In genomic region chr3:188294823-188295487, GRCh38 we compare ENCODE assay signal across 9 cellular contexts.
DNase-seq lines count a peak whose midpoint lies in the region; ATAC-seq, FAIRE-seq and TF ChIP-seq lines count a peak whose summit lies in the region.
"Had no signal": no experiment of that assay in that cellular context is flagged by ENCODE, and none has a peak within 500 bp of the region (broad histone marks: within the 10 kb centered on the region; RNA-seq: fewer than 3 reads in every experiment).

No MANE protein-coding gene starts in this region.

- POLR2A ChIA-PET in IMR-90 (lab: Charles Lee; ENCODE audit: unreplicated experiment), result no interaction called here

- peaks cover 34% of the 10 kb centered on the region for H3K9me1 ChIP-seq in IMR-90 (ENCODE audit: insufficient read depth, low read length)

- H3K4me3 ChIP-seq in IMR-90 (ENCODE audit: insufficient read depth, low read depth, low read length), result no peak overlapping the region; the same call in 1 of the 2 replicates
- no peak overlapping the region for H3K4me3 ChIP-seq in kidney epithelial cell (ENCODE audit: low read depth, low read length)
- peak overlapping the region; percentile 20 for H3K4me3 ChIP-seq in thoracic aorta
- H3K4me3 ChIP-seq: cardiac muscle cell had no signal

- peak overlapping the region; percentile 54 for H3K56ac ChIP-seq in IMR-90 (ENCODE audit: extremely low read depth, insufficient read depth, low read length)

- CTCF ChIA-PET in IMR-90 (lab: Yijun Ruan, JAX), result interaction anchor here (0.8 to 1.4 kb wide), 2 partner anchors 12 to 28 kb away, joined by 3 read pairs; no protein-coding TSS in a partner anchor

- no peak for TF ChIP-seq CTCF in IMR-90 (conservative IDR thresholded peaks at IDR 0.05; ENCODE audit: low read depth, low read length)
- no peak for TF ChIP-seq CTCF in kidney epithelial cell (IDR thresholded peaks at IDR 0.05; ENCODE audit: insufficient read depth, low read length, poor library complexity, severe bottlenecking)
- no peak for TF ChIP-seq CTCF in thoracic aorta (IDR thresholded peaks at IDR 0.05)
- no peak for TF ChIP-seq CTCF in D721Med (IDR thresholded peaks at IDR 0.05; ENCODE audit: insufficient read depth, missing control alignments)

- in situ Hi-C loops in IMR-90 (cut with MboI; ENCODE audit: low sequenced_read_pairs), result no loop called here

- peak overlapping the region; percentile 7; the same call in 1 of the 3 replicates for H2BK15ac ChIP-seq in IMR-90 (ENCODE audit: low read depth, low read length)

- no CpG with 5 or more reads among the region's 11 CpGs for WGBS in IMR-90 (ENCODE audit: extremely low coverage in 2 of 2, insufficient read length in 1 of 2), 2 experiments

- H2BK20ac ChIP-seq in IMR-90 (ENCODE audit: low read depth, low read length), result peak overlapping the region; percentile 90; the same call in 1 of the 2 replicates

- TF ChIP-seq POLR2A in IMR-90 (IDR thresholded peaks at IDR 0.05; ENCODE audit: low read depth, low read length), result 0 out of 2 replicates have a peak, but pooled peaks have one; percentile 18
- no peak for TF ChIP-seq POLR2A in GM12892 (IDR thresholded peaks at IDR 0.05; ENCODE audit: low read depth, low read length)

- H2BK120ac ChIP-seq in IMR-90 (ENCODE audit: low read depth, low read length), result peak overlapping the region; percentile 89

- H3K9me3 ChIP-seq in IMR-90 (ENCODE audit: control insufficient read depth, insufficient read depth, low read length), result no peaks in the 10 kb centered on the region
- H3K9me3 ChIP-seq in thoracic aorta, result no peaks in the 10 kb centered on the region

- peaks cover 55 to 72% of the 10 kb centered on the region in 2 experiments for H3K79me1 ChIP-seq in IMR-90 (ENCODE audit: low read depth in 1 of 2, low read length in 2 of 2)

- H3K27me3 ChIP-seq in IMR-90 (ENCODE audit: control insufficient read depth, insufficient read depth, low read length) (no peaks in the 10 kb centered on the region), kidney epithelial cell (ENCODE audit: control insufficient read depth, insufficient read depth, low read length) (no peaks in the 10 kb centered on the region), thoracic aorta (replicated peaks; ENCODE audit: insufficient read depth) (no peaks in the 10 kb centered on the region)
- H3K27me3 ChIP-seq: cardiac muscle cell had no signal

- H4K91ac ChIP-seq in IMR-90 (ENCODE audit: insufficient read depth, low read depth, low read length), result peak overlapping the region; percentile 54

- H3K14ac ChIP-seq in IMR-90 (replicated peaks; ENCODE audit: low read depth, low read length), result peak overlapping the region; percentile 57

- peak overlapping the region; percentile 78 for H3K23ac ChIP-seq in IMR-90 (ENCODE audit: low read depth, low read length)

- FAIRE-seq in GM12892 (lab: Jason Lieb, UNC) (no peak), D721Med (lab: Jason Lieb, UNC) (no peak)

- peak overlapping the region; percentile 79 for H3K4ac ChIP-seq in IMR-90 (ENCODE audit: low read depth, low read length)

- H3K36me3 ChIP-seq in IMR-90 (ENCODE audit: control insufficient read depth, insufficient read depth, low read length) (peaks cover 5% of the 10 kb centered on the region), kidney epithelial cell (ENCODE audit: control insufficient read depth, insufficient read depth, low read length) (no peaks in the 10 kb centered on the region), thoracic aorta (peaks cover 5% of the 10 kb centered on the region)
- H3K36me3 ChIP-seq: cardiac muscle cell had no signal

- peaks cover 48% of the 10 kb centered on the region for H4K20me1 ChIP-seq in IMR-90 (ENCODE audit: insufficient read depth, low read length)

- no peak; the same call in 1 of the 2 replicates for TF ChIP-seq RAD21 in IMR-90 (IDR thresholded peaks at IDR 0.05; ENCODE audit: low read length)

- BruUV-seq in IMR-90 (replicated peaks; lab: Mats Ljungman, UMichigan), result no TSS peak

- H3K4me1 ChIP-seq in IMR-90 (ENCODE audit: control insufficient read depth, insufficient read depth, low read length), result peaks cover 29% of the 10 kb centered on the region
- H3K4me1 ChIP-seq in thoracic aorta (ENCODE audit: control insufficient read depth in 1 of 2, low read depth in 2 of 2), result peaks cover 55 to 98% of the 10 kb centered on the region in 2 donors

- DNase-seq in AG08396 (ENCODE audit: low spot score), result peak; percentile 67
- peak; percentile 96 for DNase-seq in IMR-90
- peak; percentile 55 for DNase-seq in amniotic stem cell (lab: John Stamatoyannopoulos, UW)
- DNase-seq in kidney epithelial cell (ENCODE audit: low read depth), result peak; percentile 96
- no peak for DNase-seq in thoracic aorta (ENCODE audit: low spot score)
- no peak for DNase-seq in GM12892 (ENCODE audit: insufficient read length)
- no peak for DNase-seq in D721Med (ENCODE audit: insufficient read length, low spot score)
- DNase-seq in activated CD4-positive, alpha-beta T cell treated with anti-CD3 and anti-CD28 coated beads for 48 hours, result no peak

- dilution Hi-C loops in IMR-90 (cut with HindIII; ENCODE audit: low sequenced_read_pairs, unreplicated experiment), result no loop called here

- peak overlapping the region; percentile 85 for H3K4me2 ChIP-seq in IMR-90 (ENCODE audit: low read depth, low read length)

- intact Hi-C loops in IMR-90 (cut with micrococcal nuclease), result no loop called here

- peak overlapping the region; percentile 34; the same call in 1 of the 2 replicates for H4K5ac ChIP-seq in IMR-90 (ENCODE audit: low read depth, low read length)

- no peak overlapping the region for H2AK9ac ChIP-seq in IMR-90 (replicated peaks; ENCODE audit: low read depth, low read length, poor library complexity)

- 0 out of 2 replicates have a peak overlapping the region, but pooled peaks have one; percentile 17 for H3K9ac ChIP-seq in IMR-90 (ENCODE audit: low read depth, low read length)

- H3K27ac ChIP-seq in IMR-90 (ENCODE audit: insufficient read depth, low read length) (peak overlapping the region; percentile 75), thoracic aorta (peak overlapping the region; percentile 71 to 81)
- H3K27ac ChIP-seq: cardiac muscle cell had no signal

- no peak overlapping the region for H2AK5ac ChIP-seq in IMR-90 (ENCODE audit: low read depth, low read length)

- H3K18ac ChIP-seq in IMR-90 (ENCODE audit: low read depth, low read length), result peak overlapping the region; percentile 65; the same call in 1 of the 2 replicates

- H2AFZ ChIP-seq in IMR-90 (replicated peaks; ENCODE audit: low read length, poor library complexity), result no peak overlapping the region

- ATAC-seq in IMR-90 (ENCODE audit: low read depth) (peak; percentile 92), thoracic aorta (ENCODE audit: insufficient number of reproducible peaks, low FRiP score, low read depth) (peak; percentile 72)

- peak overlapping the region; percentile 92 for H2BK5ac ChIP-seq in IMR-90 (ENCODE audit: low read depth, low read length, poor library complexity, severe bottlenecking)

- peak overlapping the region in 1 of 2 experiments; percentile 63; a peak in 2 of 4 replicates for H4K8ac ChIP-seq in IMR-90 (ENCODE audit: low read depth in 2 of 2, low read length in 2 of 2)

TF ChIP-seq in IMR-90, 13 proteins besides CTCF, POLR2A, EP300 and RAD21:
- peak; percentile 9; the same call in 1 of the 2 replicates for TF ChIP-seq SMC3 (IDR thresholded peaks at IDR 0.05; ENCODE audit: low read depth, low read length)
- peak; percentile 89 for TF ChIP-seq FOS (IDR thresholded peaks at IDR 0.05; ENCODE audit: low read depth, low read length)
- peak; percentile 68 for TF ChIP-seq BHLHE40 (IDR thresholded peaks at IDR 0.05; ENCODE audit: low read depth, low read length)
- TF ChIP-seq CEBPB (IDR thresholded peaks at IDR 0.05; ENCODE audit: low read depth, low read length), result peak; percentile 66; the same call in 1 of the 2 replicates
- TF ChIP-seq, protein P1, sequence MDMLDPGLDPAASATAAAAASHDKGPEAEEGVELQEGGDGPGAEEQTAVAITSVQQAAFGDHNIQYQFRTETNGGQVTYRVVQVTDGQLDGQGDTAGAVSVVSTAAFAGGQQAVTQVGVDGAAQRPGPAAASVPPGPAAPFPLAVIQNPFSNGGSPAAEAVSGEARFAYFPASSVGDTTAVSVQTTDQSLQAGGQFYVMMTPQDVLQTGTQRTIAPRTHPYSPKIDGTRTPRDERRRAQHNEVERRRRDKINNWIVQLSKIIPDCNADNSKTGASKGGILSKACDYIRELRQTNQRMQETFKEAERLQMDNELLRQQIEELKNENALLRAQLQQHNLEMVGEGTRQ (IDR thresholded peaks at IDR 0.05; ENCODE audit: low read depth, low read length), result no peak
- TF ChIP-seq MAZ (IDR thresholded peaks at IDR 0.05; ENCODE audit: borderline replicate concordance, low read depth, low read length), result peak; percentile 38; the same call in 1 of the 2 replicates
- no peak for TF ChIP-seq CHD1 (IDR thresholded peaks at IDR 0.05; ENCODE audit: low read depth, low read length)
- TF ChIP-seq NFE2L2 (IDR thresholded peaks at IDR 0.05; ENCODE audit: low read depth, low read length), result peak; percentile 74
- peak; percentile 23 for TF ChIP-seq RCOR1 (IDR thresholded peaks at IDR 0.05; ENCODE audit: insufficient replicate concordance, low read length)
- 0 out of 2 replicates have a peak, but pooled peaks have one; percentile 18 for TF ChIP-seq MXI1 (IDR thresholded peaks at IDR 0.05; ENCODE audit: borderline replicate concordance, low read depth, low read length)
- peak; percentile 11; the same call in 1 of the 2 replicates for TF ChIP-seq MAFK (IDR thresholded peaks at IDR 0.05; ENCODE audit: low read depth, low read length)
- TF ChIP-seq, protein P2, sequence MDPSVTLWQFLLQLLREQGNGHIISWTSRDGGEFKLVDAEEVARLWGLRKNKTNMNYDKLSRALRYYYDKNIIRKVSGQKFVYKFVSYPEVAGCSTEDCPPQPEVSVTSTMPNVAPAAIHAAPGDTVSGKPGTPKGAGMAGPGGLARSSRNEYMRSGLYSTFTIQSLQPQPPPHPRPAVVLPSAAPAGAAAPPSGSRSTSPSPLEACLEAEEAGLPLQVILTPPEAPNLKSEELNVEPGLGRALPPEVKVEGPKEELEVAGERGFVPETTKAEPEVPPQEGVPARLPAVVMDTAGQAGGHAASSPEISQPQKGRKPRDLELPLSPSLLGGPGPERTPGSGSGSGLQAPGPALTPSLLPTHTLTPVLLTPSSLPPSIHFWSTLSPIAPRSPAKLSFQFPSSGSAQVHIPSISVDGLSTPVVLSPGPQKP (IDR thresholded peaks at IDR 0.05; ENCODE audit: borderline replicate concordance, low read depth, low read length), result no peak

Comparison
In these comparisons a context has a peak if more than half of its experiments do, and no peak if none do; other contexts are left out.
1. DNase-seq: peak in AG08396 (single experiment), IMR-90 (single experiment), amniotic stem cell (single experiment) and kidney epithelial cell (single experiment); none in thoracic aorta (single experiment), GM12892 (single experiment), D721Med (single experiment) and activated CD4-positive, alpha-beta T cell treated with anti-CD3 and anti-CD28 coated beads for 48 hours (single experiment).